ENCODE assay signal across 8 cellular contexts in the genomic region with DNA sequence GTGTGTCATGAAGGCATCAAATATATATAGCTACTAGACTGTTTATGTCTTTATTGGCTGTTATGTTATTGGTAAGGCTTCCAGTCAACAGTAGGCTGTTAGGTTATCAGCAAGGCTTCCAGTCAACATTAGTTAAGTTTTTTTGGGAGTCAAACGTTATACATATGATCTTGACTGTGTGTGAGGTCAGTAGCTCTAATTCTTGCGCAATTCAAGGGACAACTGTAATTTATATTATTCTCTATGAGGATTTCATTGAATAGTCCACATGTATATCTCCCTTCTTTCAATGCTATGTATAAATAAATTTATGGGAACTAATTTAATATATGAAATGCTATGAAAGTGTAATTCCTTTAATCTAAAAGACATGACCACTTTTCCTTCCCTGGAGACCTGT.
"Had no signal": no experiment of that assay in that cellular context is flagged by ENCODE, and none has a peak within 500 bp of the region (broad histone marks: within the 10 kb centered on the region; RNA-seq: fewer than 3 reads in every experiment).

No MANE protein-coding gene starts in this region.

- DNase-seq: H7, HFFc6, KG1 had no signal

- H2AFZ ChIP-seq: GM23338 had no signal

- H3K4me3 ChIP-seq: GM23338, HAP-1, K562 had no signal

- H3K9me3 ChIP-seq: HAP-1 had no signal

- H3K4me2 ChIP-seq: GM23338 had no signal

- H3K4me1 ChIP-seq: HAP-1 had no signal

- H3K36me3 ChIP-seq: HAP-1 had no signal

- ATAC-seq: GM23338, HCT116, K562 had no signal

- H3K27ac ChIP-seq: HL-60 had no signal

- FAIRE-seq: K562 had no signal
